ENCODE assay signal across 1 cellular context in the genomic region with DNA sequence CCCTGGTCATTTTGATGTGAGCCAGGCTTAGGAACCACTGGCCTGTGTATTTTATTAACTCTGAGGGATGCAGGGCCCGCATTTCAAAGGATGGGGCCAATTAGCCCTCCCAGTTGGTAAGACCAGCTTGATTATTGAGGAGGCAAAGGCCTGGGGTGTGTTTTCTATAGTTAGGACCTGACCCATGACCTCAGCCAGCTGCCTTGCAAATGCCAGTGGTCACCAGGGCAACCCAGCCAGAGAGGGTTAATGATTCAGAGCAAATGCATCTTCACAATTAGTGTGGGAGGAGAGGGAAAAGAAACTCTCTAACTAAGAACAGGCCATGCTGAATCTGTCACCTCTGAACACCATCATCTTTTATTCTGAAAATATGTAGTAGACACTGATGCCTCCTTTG.
TF ChIP-seq lines count a peak whose summit lies in the region.

No MANE protein-coding gene starts in this region.

TF ChIP-seq in GM23338, 12 proteins besides CTCF, POLR2A, EP300 and RAD21 (continued from another document):
- TF ChIP-seq, protein P1, sequence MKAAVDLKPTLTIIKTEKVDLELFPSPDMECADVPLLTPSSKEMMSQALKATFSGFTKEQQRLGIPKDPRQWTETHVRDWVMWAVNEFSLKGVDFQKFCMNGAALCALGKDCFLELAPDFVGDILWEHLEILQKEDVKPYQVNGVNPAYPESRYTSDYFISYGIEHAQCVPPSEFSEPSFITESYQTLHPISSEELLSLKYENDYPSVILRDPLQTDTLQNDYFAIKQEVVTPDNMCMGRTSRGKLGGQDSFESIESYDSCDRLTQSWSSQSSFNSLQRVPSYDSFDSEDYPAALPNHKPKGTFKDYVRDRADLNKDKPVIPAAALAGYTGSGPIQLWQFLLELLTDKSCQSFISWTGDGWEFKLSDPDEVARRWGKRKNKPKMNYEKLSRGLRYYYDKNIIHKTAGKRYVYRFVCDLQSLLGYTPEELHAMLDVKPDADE (IDR thresholded peaks at IDR 0.05) = no peak
- TF ChIP-seq EZH2 (IDR thresholded peaks at IDR 0.05; ENCODE audit: low read depth, unreplicated experiment) (no peak), EZH2phosphoT487 (IDR thresholded peaks at IDR 0.05; ENCODE audit: unreplicated experiment) (no peak), POLR2AphosphoS5 (IDR thresholded peaks at IDR 0.05; ENCODE audit: low read depth) (no peak), ZNF114 (CRISPR knock-in tag; IDR thresholded peaks at IDR 0.05) (no peak), NANOG (IDR thresholded peaks at IDR 0.05; ENCODE audit: borderline replicate concordance) (no peak)
- TF ChIP-seq, protein P2, sequence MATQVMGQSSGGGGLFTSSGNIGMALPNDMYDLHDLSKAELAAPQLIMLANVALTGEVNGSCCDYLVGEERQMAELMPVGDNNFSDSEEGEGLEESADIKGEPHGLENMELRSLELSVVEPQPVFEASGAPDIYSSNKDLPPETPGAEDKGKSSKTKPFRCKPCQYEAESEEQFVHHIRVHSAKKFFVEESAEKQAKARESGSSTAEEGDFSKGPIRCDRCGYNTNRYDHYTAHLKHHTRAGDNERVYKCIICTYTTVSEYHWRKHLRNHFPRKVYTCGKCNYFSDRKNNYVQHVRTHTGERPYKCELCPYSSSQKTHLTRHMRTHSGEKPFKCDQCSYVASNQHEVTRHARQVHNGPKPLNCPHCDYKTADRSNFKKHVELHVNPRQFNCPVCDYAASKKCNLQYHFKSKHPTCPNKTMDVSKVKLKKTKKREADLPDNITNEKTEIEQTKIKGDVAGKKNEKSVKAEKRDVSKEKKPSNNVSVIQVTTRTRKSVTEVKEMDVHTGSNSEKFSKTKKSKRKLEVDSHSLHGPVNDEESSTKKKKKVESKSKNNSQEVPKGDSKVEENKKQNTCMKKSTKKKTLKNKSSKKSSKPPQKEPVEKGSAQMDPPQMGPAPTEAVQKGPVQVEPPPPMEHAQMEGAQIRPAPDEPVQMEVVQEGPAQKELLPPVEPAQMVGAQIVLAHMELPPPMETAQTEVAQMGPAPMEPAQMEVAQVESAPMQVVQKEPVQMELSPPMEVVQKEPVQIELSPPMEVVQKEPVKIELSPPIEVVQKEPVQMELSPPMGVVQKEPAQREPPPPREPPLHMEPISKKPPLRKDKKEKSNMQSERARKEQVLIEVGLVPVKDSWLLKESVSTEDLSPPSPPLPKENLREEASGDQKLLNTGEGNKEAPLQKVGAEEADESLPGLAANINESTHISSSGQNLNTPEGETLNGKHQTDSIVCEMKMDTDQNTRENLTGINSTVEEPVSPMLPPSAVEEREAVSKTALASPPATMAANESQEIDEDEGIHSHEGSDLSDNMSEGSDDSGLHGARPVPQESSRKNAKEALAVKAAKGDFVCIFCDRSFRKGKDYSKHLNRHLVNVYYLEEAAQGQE (IDR thresholded peaks at IDR 0.05; ENCODE audit: unreplicated experiment) = no peak
